1 cellular context compared by ENCODE assay signal in genomic region chr15:99250494-99251435, GRCh38.
A peak's percentile ranks its signal among the peaks of the same experiment; 100 is the strongest.
TF ChIP-seq lines count a peak whose summit lies in the region.

No MANE protein-coding gene starts in this region.

TF ChIP-seq in HEK293, 187 proteins besides CTCF, POLR2A, EP300 and RAD21 (continued from another document and continues in another):
- TF ChIP-seq ZNF274 (IDR thresholded peaks at IDR 0.05; ENCODE audit: low read length) (no peak), ZNF274 (tag by site-specific recombination; IDR thresholded peaks at IDR 0.05; ENCODE audit: borderline replicate concordance) (no peak), ZNF501 (tag by site-specific recombination; IDR thresholded peaks at IDR 0.05) (peak; percentile 62; the same call in 1 of the 2 replicates), ZNF596 (tag by site-specific recombination; IDR thresholded peaks at IDR 0.05) (no peak; the same call in 1 of the 2 replicates), ZNF792 (tag by site-specific recombination; IDR thresholded peaks at IDR 0.05) (no peak), ZBTB17 (tag by site-specific recombination; IDR thresholded peaks at IDR 0.05) (no peak; the same call in 1 of the 2 replicates), PRDM6 (tag by site-specific recombination; IDR thresholded peaks at IDR 0.05) (no peak), ZNF350 (tag by site-specific recombination; IDR thresholded peaks at IDR 0.05) (no peak), ZNF302 (tag by site-specific recombination; IDR thresholded peaks at IDR 0.05; ENCODE audit: low read depth) (no peak), ZNF202 (tag by site-specific recombination; IDR thresholded peaks at IDR 0.05; ENCODE audit: borderline replicate concordance) (no peak), ZNF530 (tag by site-specific recombination; IDR thresholded peaks at IDR 0.05; ENCODE audit: low read depth) (no peak), ZNF449 (tag by site-specific recombination; IDR thresholded peaks at IDR 0.05) (no peak), ZNF146 (tag by site-specific recombination; IDR thresholded peaks at IDR 0.05) (0 out of 2 replicates have a peak, but pooled peaks have one; percentile 2), ZNF404 (tag by site-specific recombination; IDR thresholded peaks at IDR 0.05) (no peak), ZNF791 (tag by site-specific recombination; IDR thresholded peaks at IDR 0.05) (no peak), ZNF580 (tag by site-specific recombination; IDR thresholded peaks at IDR 0.05) (peak; percentile 6; the same call in 1 of the 2 replicates), ZBTB1 (tag by site-specific recombination; IDR thresholded peaks at IDR 0.05) (no peak), ZNF280C (tag by site-specific recombination; IDR thresholded peaks at IDR 0.05) (no peak), EGR2 (tag by site-specific recombination; IDR thresholded peaks at IDR 0.05; ENCODE audit: low read depth) (no peak), MZF1 (tag by site-specific recombination; IDR thresholded peaks at IDR 0.05; ENCODE audit: borderline replicate concordance) (no peak), ZNF248 (tag by site-specific recombination; IDR thresholded peaks at IDR 0.05) (no peak), ZBTB11 (tag by site-specific recombination; conservative IDR thresholded peaks at IDR 0.05; ENCODE audit: low read depth) (peak; percentile 64), ZNF747 (tag by site-specific recombination; IDR thresholded peaks at IDR 0.05) (no peak), ZNF112 (tag by site-specific recombination; IDR thresholded peaks at IDR 0.05) (no peak), IKZF3 (tag by site-specific recombination; IDR thresholded peaks at IDR 0.05) (peak; percentile 78), ZBTB26 (tag by site-specific recombination; optimal IDR thresholded peaks at IDR 0.05) (no peak), ZNF132 (tag by site-specific recombination; IDR thresholded peaks at IDR 0.05; ENCODE audit: borderline replicate concordance) (no peak), GFI1B (tag by site-specific recombination; IDR thresholded peaks at IDR 0.05) (no peak), ZNF292 (tag by site-specific recombination; IDR thresholded peaks at IDR 0.05; ENCODE audit: borderline replicate concordance, low read depth) (no peak), ZNF626 (tag by site-specific recombination; IDR thresholded peaks at IDR 0.05) (no peak), ZNF157 (tag by site-specific recombination; IDR thresholded peaks at IDR 0.05) (no peak), ZNF426 (tag by site-specific recombination; IDR thresholded peaks at IDR 0.05) (no peak), OSR2 (tag by site-specific recombination; IDR thresholded peaks at IDR 0.05) (0 out of 2 replicates have a peak, but pooled peaks have one; percentile 9), ZNF560 (tag by site-specific recombination; IDR thresholded peaks at IDR 0.05; ENCODE audit: borderline replicate concordance) (no peak), ZNF175 (tag by site-specific recombination; IDR thresholded peaks at IDR 0.05) (no peak), ZBTB10 (tag by site-specific recombination; IDR thresholded peaks at IDR 0.05) (no peak), ZBTB8A (tag by site-specific recombination; IDR thresholded peaks at IDR 0.05) (no peak), BCL11A (tag by site-specific recombination; IDR thresholded peaks at IDR 0.05; ENCODE audit: low read depth) (no peak), ZNF548 (tag by site-specific recombination; IDR thresholded peaks at IDR 0.05) (no peak), ZNF521 (tag by site-specific recombination; IDR thresholded peaks at IDR 0.05) (no peak), ZNF138 (tag by site-specific recombination; IDR thresholded peaks at IDR 0.05; ENCODE audit: borderline replicate concordance) (no peak), ZNF658 (tag by site-specific recombination; IDR thresholded peaks at IDR 0.05) (no peak), ZNF18 (tag by site-specific recombination; IDR thresholded peaks at IDR 0.05) (no peak), TCF7L2 (IDR thresholded peaks at IDR 0.05; ENCODE audit: borderline replicate concordance, low read depth, low read length) (no peak), ZNF266 (tag by site-specific recombination; IDR thresholded peaks at IDR 0.05; ENCODE audit: low read depth) (no peak), KLF17 (tag by site-specific recombination; IDR thresholded peaks at IDR 0.05) (0 out of 2 replicates have a peak, but pooled peaks have one; percentile 12)
